Comparison of ENCODE assay signal across 20 cellular contexts in the genomic region with DNA sequence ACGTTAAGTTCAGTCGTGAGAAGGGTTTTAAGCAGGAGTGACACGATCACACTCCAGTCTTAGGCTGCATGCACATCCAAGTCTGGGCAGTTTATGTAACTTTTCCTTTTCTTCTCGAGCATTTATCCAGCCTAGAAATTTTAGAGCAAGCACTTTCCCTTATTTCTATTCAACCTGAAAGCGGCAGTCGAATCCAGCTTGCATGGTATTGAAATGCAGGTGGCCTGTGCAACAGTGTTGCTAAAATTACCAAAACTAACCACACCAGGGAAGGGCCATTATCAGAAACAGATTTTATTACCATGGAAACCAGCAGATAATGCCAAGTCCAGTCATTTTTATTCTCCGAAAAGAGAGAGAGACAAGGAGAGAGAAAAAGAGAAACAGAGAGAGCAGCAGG.
"Had no signal": no experiment of that assay in that cellular context is flagged by ENCODE, and none has a peak within 500 bp of the region (broad histone marks: within the 10 kb centered on the region; RNA-seq: fewer than 3 reads in every experiment).

No MANE protein-coding gene starts in this region.

- H3K27ac Mint-ChIP-seq: nephron, progenitor cell of endocrine pancreas had no signal

- H3K4me1 Mint-ChIP-seq: nephron had no signal

- H3K4me3 Mint-ChIP-seq: nephron had no signal

- ATAC-seq: esophagus mucosa, lower lobe of right lung, pancreas, right cardiac atrium, upper lobe of right lung had no signal

- H3K9me3 Mint-ChIP-seq: nephron had no signal

- H3K27ac ChIP-seq: left ventricle myocardium inferior, lower lobe of right lung, pancreas, suprapubic skin, tibial nerve, upper lobe of right lung, vagina had no signal

- DNase-seq: cortex of kidney; effector memory CD4-positive, alpha-beta T cell; left ventricle myocardium inferior; lower lobe of right lung; mesenchymal stem cell; midbrain; naive B cell; occipital lobe; pancreas; right cardiac atrium; small intestine; stimulated activated CD4-positive, alpha-beta T cell treated with anti-CD3 and anti-CD28 coated beads, Interleukin-12 subunit alpha, Interleukin-12 subunit beta, amount 100 ng/mL, for 4 hours; stimulated activated naive CD4-positive, alpha-beta T cell treated with Interleukin-2 at 50 U/mL for 16 hours; upper lobe of right lung had no signal
